ENCODE assay signal across 9 cellular contexts in genomic region chr4:1192493-1193205, GRCh38. TPM values are rescaled to one million over a fixed set of nuclear protein-coding genes. Genes with fewer than 3 reads are reported as not detected.
DNase-seq lines count a peak whose midpoint lies in the region; ATAC-seq and TF ChIP-seq lines count a peak whose summit lies in the region.
"Had no signal": no experiment of that assay in that cellular context is flagged by ENCODE, and none has a peak within 500 bp of the region (broad histone marks: within the 10 kb centered on the region; RNA-seq: fewer than 3 reads in every experiment).

No MANE protein-coding gene starts in this region.

- H3K27ac ChIP-seq in heart right ventricle (peak overlapping the region; percentile 28 to 92 (median 84)), sigmoid colon (peak overlapping the region; percentile 81 to 96 (median 87))
- H3K27ac ChIP-seq in effector memory CD4-positive, alpha-beta T cell (ENCODE audit: insufficient read depth, low read length, poor library complexity, severe bottlenecking): no peak overlapping the region

- CTCF ChIA-PET in activated CD4-positive, alpha-beta memory T cell treated with anti-CD3 and anti-CD28 coated beads for 36 hours (lab: Charles Lee): interaction anchor here (1.3 to 1.7 kb wide), 2 partner anchors 25 to 76 kb away, joined by 4 to 9 read pairs; no protein-coding TSS in a partner anchor

- no peaks in the 10 kb centered on the region for H3K27me3 ChIP-seq in heart right ventricle
- H3K27me3 ChIP-seq in sigmoid colon: no peaks in the 10 kb centered on the region
- no peaks in the 10 kb centered on the region for H3K27me3 ChIP-seq in effector memory CD4-positive, alpha-beta T cell (replicated peaks; ENCODE audit: control insufficient read depth, insufficient read depth, low read length, poor library complexity, severe bottlenecking)

- no peaks in the 10 kb centered on the region for H3K27me3 Mint-ChIP-seq in activated CD4-positive, alpha-beta memory T cell treated with anti-CD3 and anti-CD28 coated beads for 36 hours
- H3K27me3 Mint-ChIP-seq: T-helper 17 cell had no signal

- H3K36me3 ChIP-seq in heart right ventricle (no peaks in the 10 kb centered on the region), sigmoid colon (no peaks in the 10 kb centered on the region)
- no peaks in the 10 kb centered on the region for H3K36me3 ChIP-seq in effector memory CD4-positive, alpha-beta T cell (ENCODE audit: control insufficient read depth, insufficient read depth, low read length)

- 48 to 49% methylated on average over 13 of the region's 13 CpGs for WGBS in heart right ventricle, 2 donors
- 59 to 76% methylated on average over 13 of the region's 13 CpGs for WGBS in sigmoid colon, 2 donors

- TF ChIP-seq POLR2A in sigmoid colon (IDR thresholded peaks at IDR 0.05): no peak

- no peak overlapping the region for H3K4me3 Mint-ChIP-seq in activated CD4-positive, alpha-beta memory T cell treated with anti-CD3 and anti-CD28 coated beads for 36 hours
- H3K4me3 Mint-ChIP-seq: T-helper 17 cell had no signal

- peaks cover 2% of the 10 kb centered on the region for H3K4me1 Mint-ChIP-seq in activated CD4-positive, alpha-beta memory T cell treated with anti-CD3 and anti-CD28 coated beads for 36 hours (ENCODE audit: low read depth)

- peaks cover 2% of the 10 kb centered on the region for H3K36me3 Mint-ChIP-seq in activated CD4-positive, alpha-beta memory T cell treated with anti-CD3 and anti-CD28 coated beads for 36 hours

- intact Hi-C loops in activated CD4-positive, alpha-beta memory T cell treated with anti-CD3 and anti-CD28 coated beads for 36 hours (cut with micrococcal nuclease): no loop called here
- intact Hi-C loops in heart right ventricle (cut with DNase I): loop anchor here in 1 of 10 donors (2.0 kb wide), 1 partner anchor 20 kb away; the partner anchor contains the start of gene SPON2
- intact Hi-C loops in sigmoid colon (cut with DNase I): no loop called here

- DNase-seq in ELF-1 (ENCODE audit: low read depth, low spot score) (peak; percentile 5), heart right ventricle (peak; percentile 22 to 41), sigmoid colon (peak; percentile 72), NCI-H187 treated with DMSO at 0.1 percent for 48 hours (lab: John Stamatoyannopoulos, UW) (no peak), DMS53 treated with DMSO at 0.1 percent for 48 hours (lab: John Stamatoyannopoulos, UW; ENCODE audit: unreplicated experiment) (no peak), hippocampal formation (lab: John Stamatoyannopoulos, UW) (no peak)
- DNase-seq in activated CD4-positive, alpha-beta memory T cell treated with anti-CD3 and anti-CD28 coated beads for 36 hours: peak; percentile 8
- DNase-seq in effector memory CD4-positive, alpha-beta T cell: no peak
- DNase-seq: T-helper 17 cell had no signal

- TF ChIP-seq CTCF in heart right ventricle (IDR thresholded peaks at IDR 0.05): no peak
- TF ChIP-seq CTCF in sigmoid colon (IDR thresholded peaks at IDR 0.05): no peak

- H3K4me1 ChIP-seq in heart right ventricle (peaks cover 15 to 36% (median 33%) of the 10 kb centered on the region in 9 donors), sigmoid colon (peaks cover 0 to 58% (median 44%) of the 10 kb centered on the region in 4 donors)
- H3K4me1 ChIP-seq in effector memory CD4-positive, alpha-beta T cell (ENCODE audit: control insufficient read depth, insufficient read depth, low read length, poor library complexity, severe bottlenecking): no peaks in the 10 kb centered on the region

- TF ChIP-seq EP300 in sigmoid colon (IDR thresholded peaks at IDR 0.05): no peak

- H3K9me3 Mint-ChIP-seq in activated CD4-positive, alpha-beta memory T cell treated with anti-CD3 and anti-CD28 coated beads for 36 hours: no peaks in the 10 kb centered on the region

- H3K9me3 ChIP-seq in heart right ventricle (no peaks in the 10 kb centered on the region), sigmoid colon (no peaks in the 10 kb centered on the region)
- no peaks in the 10 kb centered on the region for H3K9me3 ChIP-seq in effector memory CD4-positive, alpha-beta T cell (ENCODE audit: control insufficient read depth, low read length)

- H3K4me3 ChIP-seq in heart right ventricle (peak overlapping the region in 1 of 10 donors; percentile 2), sigmoid colon (no peak overlapping the region)
- no peak overlapping the region for H3K4me3 ChIP-seq in effector memory CD4-positive, alpha-beta T cell (ENCODE audit: insufficient read depth, low read depth, low read length, poor library complexity, severe bottlenecking)

- POLR2A ChIA-PET in activated CD4-positive, alpha-beta memory T cell treated with anti-CD3 and anti-CD28 coated beads for 36 hours (lab: Charles Lee): interaction anchor here (0.7 kb wide), 1 partner anchor 11 kb away, joined by 3 read pairs; no protein-coding TSS in a partner anchor

- peak; percentile 32 to 83 (median 68) for ATAC-seq in heart right ventricle
- ATAC-seq: T-helper 17 cell had no signal

- H3K27ac Mint-ChIP-seq in activated CD4-positive, alpha-beta memory T cell treated with anti-CD3 and anti-CD28 coated beads for 36 hours: no peak overlapping the region
- H3K27ac Mint-ChIP-seq: T-helper 17 cell had no signal

RNA-seq across cellular contexts. Expression of gene SPON2, which starts 20.3 kb away (rescaled TPM):
- 1 to 10 TPM; 9.0 to 9.5 TPM for total RNA-seq in activated CD4-positive, alpha-beta memory T cell treated with anti-CD3 and anti-CD28 coated beads for 36 hours
- 10 to 100 TPM in 7 of 10 donors, 1 to 10 TPM in 3; 5.3 to 25.5 (median 11.6) TPM for total RNA-seq in heart right ventricle
- polyA plus RNA-seq in heart right ventricle: 10 to 100 TPM; 14.5 to 40.5 TPM
- total RNA-seq in sigmoid colon: 100 to 1,000 TPM in 1 of 4 donors, 10 to 100 TPM in 3; 33.6 to 165 (median 79.8) TPM
- 10 to 100 TPM in 2 of 3 donors, 1 to 10 TPM in 1; 8.6 to 33.6 (median 25.2) TPM for polyA plus RNA-seq in sigmoid colon

RNA-seq across cellular contexts. Expression of gene CTBP1, which starts 56.3 kb away (rescaled TPM):
- total RNA-seq in activated CD4-positive, alpha-beta memory T cell treated with anti-CD3 and anti-CD28 coated beads for 36 hours: 100 to 1,000 TPM; 154 to 162 TPM
- 100 to 1,000 TPM; 115 to 132 (median 122) TPM for total RNA-seq in heart right ventricle
- polyA plus RNA-seq in heart right ventricle: 100 to 1,000 TPM in 1 of 2 donors, 10 to 100 TPM in 1; 98.6 to 105 TPM
- total RNA-seq in sigmoid colon: 100 to 1,000 TPM in 3 of 4 donors, 10 to 100 TPM in 1; 98.9 to 160 (median 129) TPM
- 100 to 1,000 TPM in 1 of 3 donors, 10 to 100 TPM in 2; 67.9 to 162 (median 71.4) TPM for polyA plus RNA-seq in sigmoid colon

Comparison
In these comparisons a context has a peak if more than half of its experiments do, and no peak if none do; other contexts are left out.
1. DNase-seq: peak in ELF-1 (single experiment), activated CD4-positive, alpha-beta memory T cell treated with anti-CD3 and anti-CD28 coated beads for 36 hours (single experiment), heart right ventricle (2 of 2) and sigmoid colon (single experiment); none in NCI-H187 treated with DMSO at 0.1 percent for 48 hours (single experiment), effector memory CD4-positive, alpha-beta T cell (0 of 3), DMS53 treated with DMSO at 0.1 percent for 48 hours (single experiment) and hippocampal formation (0 of 2).